ENCODE assay signal across 15 cellular contexts in genomic region chr5:16773990-16774389, GRCh38.
DNase-seq lines count a peak whose midpoint lies in the region; ATAC-seq, FAIRE-seq and TF ChIP-seq lines count a peak whose summit lies in the region.
"Had no signal": no experiment of that assay in that cellular context is flagged by ENCODE, and none has a peak within 500 bp of the region (broad histone marks: within the 10 kb centered on the region; RNA-seq: fewer than 3 reads in every experiment).

No MANE protein-coding gene starts in this region.

- H3K9me3 ChIP-seq in pancreas, result no peaks in the 10 kb centered on the region

- H3K9me3 Mint-ChIP-seq in activated T-cell treated with anti-CD3 and anti-CD28 coated beads, Interleukin-2, amount 50 U/mL, for 24 hours, result no peaks in the 10 kb centered on the region
- H3K9me3 Mint-ChIP-seq: natural killer cell treated with Interleukin-12 subunit alpha and Interleukin-12 subunit beta and Interleukin-15 and Interleukin-18, amount 100 ng/mL, for 72 hours had no signal

- H3K36me3 Mint-ChIP-seq in activated T-cell treated with anti-CD3 and anti-CD28 coated beads, Interleukin-2, amount 50 U/mL, for 24 hours (ENCODE audit: low read depth), result no peaks in the 10 kb centered on the region
- H3K36me3 Mint-ChIP-seq: natural killer cell treated with Interleukin-12 subunit alpha and Interleukin-12 subunit beta and Interleukin-15 and Interleukin-18, amount 100 ng/mL, for 72 hours had no signal

- no peak for TF ChIP-seq CTCF in brain microvascular endothelial cell (IDR thresholded peaks at IDR 0.05; ENCODE audit: low read depth, low read length, missing control alignments)
- no peak for TF ChIP-seq CTCF in pancreas (IDR thresholded peaks at IDR 0.05)

- WGBS in pancreas, 2 donors, result 24 to 29% methylated on average over 3 of the region's 3 CpGs

- no peak overlapping the region for H3K27ac Mint-ChIP-seq in activated T-cell treated with anti-CD3 and anti-CD28 coated beads, Interleukin-2, amount 50 U/mL, for 24 hours
- H3K27ac Mint-ChIP-seq: natural killer cell treated with Interleukin-12 subunit alpha and Interleukin-12 subunit beta and Interleukin-15 and Interleukin-18, amount 100 ng/mL, for 72 hours; T-helper 17 cell had no signal

- no peak for FAIRE-seq in pancreas (lab: Jason Lieb, UNC)
- FAIRE-seq: RCC 7860 had no signal

- peaks cover 42% of the 10 kb centered on the region for H3K36me3 ChIP-seq in brain microvascular endothelial cell (replicated peaks)
- peaks cover 0 to 3% (median 0%) of the 10 kb centered on the region in 3 donors for H3K36me3 ChIP-seq in pancreas

- H3K4me3 ChIP-seq in brain microvascular endothelial cell (ENCODE audit: low read depth, low read length) (no peak overlapping the region), pancreas (no peak overlapping the region)
- H3K4me3 ChIP-seq: coronary artery had no signal

- peak; percentile 84 to 90 (median 86) for ATAC-seq in pancreas
- ATAC-seq in HG02970 (IDR thresholded peaks at IDR 0.05; ENCODE audit: low FRiP score, unreplicated experiment), result no peak
- ATAC-seq: esophagus mucosa; natural killer cell treated with Interleukin-12 subunit alpha and Interleukin-12 subunit beta and Interleukin-15 and Interleukin-18, amount 100 ng/mL, for 72 hours; T-helper 17 cell had no signal

- H3K27ac ChIP-seq in brain microvascular endothelial cell (peak overlapping the region; percentile 58), pancreas (peak overlapping the region; percentile 22 to 52 (median 35))
- H3K27ac ChIP-seq: coronary artery had no signal

- no peaks in the 10 kb centered on the region for H3K4me1 Mint-ChIP-seq in activated T-cell treated with anti-CD3 and anti-CD28 coated beads, Interleukin-2, amount 50 U/mL, for 24 hours (ENCODE audit: low read depth)
- H3K4me1 Mint-ChIP-seq: T-helper 17 cell had no signal

- intact Hi-C loops in pancreas (cut with DNase I), result no loop called here

- H3K4me1 ChIP-seq in pancreas, result peaks cover 0 to 16% (median 5%) of the 10 kb centered on the region in 3 donors

- no peak overlapping the region for H3K4me3 Mint-ChIP-seq in activated T-cell treated with anti-CD3 and anti-CD28 coated beads, Interleukin-2, amount 50 U/mL, for 24 hours
- H3K4me3 Mint-ChIP-seq: natural killer cell treated with Interleukin-12 subunit alpha and Interleukin-12 subunit beta and Interleukin-15 and Interleukin-18, amount 100 ng/mL, for 72 hours; T-helper 17 cell had no signal

- H3K27me3 ChIP-seq in brain microvascular endothelial cell (replicated peaks) (no peaks in the 10 kb centered on the region), pancreas (no peaks in the 10 kb centered on the region)

- no peaks in the 10 kb centered on the region for H3K27me3 Mint-ChIP-seq in activated T-cell treated with anti-CD3 and anti-CD28 coated beads, Interleukin-2, amount 50 U/mL, for 24 hours
- H3K27me3 Mint-ChIP-seq: natural killer cell treated with Interleukin-12 subunit alpha and Interleukin-12 subunit beta and Interleukin-15 and Interleukin-18, amount 100 ng/mL, for 72 hours had no signal

- in situ Hi-C loops in brain microvascular endothelial cell (cut with HindIII; ENCODE audit: low pct_ligation_motif_present, low sequenced_read_pairs), result no loop called here

- DNase-seq in GM03348 (ENCODE audit: low spot score) (peak; percentile 67), NCI-H146 (lab: John Stamatoyannopoulos, UW) (peak; percentile 61), brain microvascular endothelial cell (no peak), pancreas (peak in 3 of 6 donors; percentile 54 to 74 (median 69)), T1000 (lab: John Stamatoyannopoulos, UW) (no peak)
- no peak for DNase-seq in activated T-cell treated with anti-CD3 and anti-CD28 coated beads, Interleukin-2, amount 50 U/mL, for 24 hours
- DNase-seq: activated CD4-positive, alpha-beta T cell treated with anti-CD3 and anti-CD28 coated beads for 4 hours; NCI-H510A treated with DMSO at 0.1 percent for 48 hours; stimulated activated naive CD4-positive, alpha-beta T cell; T-helper 17 cell had no signal

Comparison
In these comparisons a context has a peak if more than half of its experiments do, and no peak if none do; other contexts are left out.
1. DNase-seq: peak in GM03348 (single experiment) and NCI-H146 (single experiment); none in brain microvascular endothelial cell (single experiment), T1000 (single experiment) and activated T-cell treated with anti-CD3 and anti-CD28 coated beads, Interleukin-2, amount 50 U/mL, for 24 hours (single experiment).